7 cellular contexts compared by ENCODE assay signal in the genomic region with DNA sequence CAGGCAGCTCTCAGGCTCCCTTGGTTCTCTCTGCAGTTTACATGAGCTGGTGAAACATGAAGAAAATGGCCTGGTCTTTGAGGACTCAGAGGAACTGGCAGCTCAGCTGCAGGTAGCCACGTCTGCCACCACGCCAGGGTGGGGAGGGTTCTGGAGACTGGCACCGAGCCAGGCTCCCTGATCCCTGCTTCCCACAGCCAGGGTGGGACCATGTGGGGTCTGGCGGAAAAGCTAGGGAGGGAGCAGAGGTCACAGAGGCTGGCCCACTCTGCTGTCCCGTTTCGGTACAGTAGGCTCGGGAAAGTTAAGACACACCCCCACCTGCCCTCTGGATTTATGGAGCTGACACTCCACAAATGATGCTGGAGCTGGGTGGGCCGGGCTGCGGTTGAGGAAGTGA. TPM values are rescaled to one million over a fixed set of nuclear protein-coding genes. Genes with fewer than 3 reads are reported as not detected.
"Had no signal": no experiment of that assay in that cellular context is flagged by ENCODE, and none has a peak within 500 bp of the region (broad histone marks: within the 10 kb centered on the region; RNA-seq: fewer than 3 reads in every experiment).

No MANE protein-coding gene starts in this region.

RNA-seq across cellular contexts. Expression of a gene that starts 17.9 kb away (rescaled TPM):
- total RNA-seq: LHCN-M2, MCF 10A, NCI-H460, OCI-LY7, PC-9, RPMI7951, SJSA1 had no signal
